20 cellular contexts compared by ENCODE assay signal in the genomic region with DNA sequence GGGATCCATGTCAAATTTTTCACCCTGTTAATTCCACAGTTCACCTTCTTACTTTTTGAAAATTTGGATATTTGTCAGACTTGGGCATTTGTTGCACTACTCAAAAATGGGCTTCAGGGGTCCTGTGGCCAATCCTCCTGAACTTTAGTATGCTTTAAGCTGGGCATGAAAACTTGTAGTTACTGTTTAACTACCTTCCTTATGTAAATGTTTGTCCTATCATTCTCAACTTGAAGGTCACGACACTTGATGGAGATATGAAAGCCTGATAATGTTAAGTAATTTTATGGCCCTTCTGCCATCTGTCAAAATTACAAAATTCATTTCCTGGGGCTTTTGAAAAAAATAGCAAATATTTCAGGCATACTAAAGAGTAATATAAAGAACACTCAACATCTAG. TPM values are rescaled to one million over a fixed set of nuclear protein-coding genes. Genes with fewer than 3 reads are reported as not detected.
A peak's percentile ranks its signal among the peaks of the same experiment; 100 is the strongest.
DNase-seq lines count a peak whose midpoint lies in the region; ATAC-seq, FAIRE-seq and TF ChIP-seq lines count a peak whose summit lies in the region.
"Had no signal": no experiment of that assay in that cellular context is flagged by ENCODE, and none has a peak within 500 bp of the region (broad histone marks: within the 10 kb centered on the region; RNA-seq: fewer than 3 reads in every experiment).

No MANE protein-coding gene starts in this region.

- peaks cover 19% of the 10 kb centered on the region for H3K27me3 Mint-ChIP-seq in stimulated activated naive CD8-positive, alpha-beta T cell treated with anti-CD3 and anti-CD28 coated beads, Interleukin-15, amount 100 ng/mL, for 72 hours

- DNase-seq in A549 (ENCODE audit: low read depth in 1 of 2, low spot score in 1 of 2) (no peak), DMS53 treated with DMSO at 0.1 percent for 48 hours (lab: John Stamatoyannopoulos, UW; ENCODE audit: unreplicated experiment) (peak; percentile 34), anterior cingulate cortex (lab: John Stamatoyannopoulos, UW) (no peak)
- no peak for DNase-seq in stimulated activated naive CD8-positive, alpha-beta T cell treated with anti-CD3 and anti-CD28 coated beads, Interleukin-15, amount 100 ng/mL, for 72 hours
- DNase-seq: C1 segment of cervical spinal cord; Calu3; CD4-positive, alpha-beta memory T cell; COR-L47; DMS79; EL; GDM1; HFFc6 had no signal

- ATAC-seq in A549 (no peak), HG02759 (IDR thresholded peaks at IDR 0.05; ENCODE audit: unreplicated experiment) (no peak)
- no peak for ATAC-seq in stimulated activated naive CD8-positive, alpha-beta T cell treated with anti-CD3 and anti-CD28 coated beads, Interleukin-15, amount 100 ng/mL, for 72 hours
- ATAC-seq: GM12878, GM23338 had no signal

- H3K27ac Mint-ChIP-seq in stimulated activated naive CD8-positive, alpha-beta T cell treated with anti-CD3 and anti-CD28 coated beads, Interleukin-15, amount 100 ng/mL, for 72 hours, result no peak overlapping the region
- H3K27ac Mint-ChIP-seq: CD4-positive, alpha-beta memory T cell; GM23338; HFFc6 had no signal

- peaks cover 26% of the 10 kb centered on the region for H3K4me1 Mint-ChIP-seq in stimulated activated naive CD8-positive, alpha-beta T cell treated with anti-CD3 and anti-CD28 coated beads, Interleukin-15, amount 100 ng/mL, for 72 hours

- FAIRE-seq in A549 (lab: Jason Lieb, UNC), result no peak
- FAIRE-seq: A204.1, GM12878, GM19239 had no signal

- H3K4me1 ChIP-seq in A549, result peaks cover 8% of the 10 kb centered on the region; the same call in 2 of the 3 replicates
- H3K4me1 ChIP-seq: HAP-1 had no signal

- TF ChIP-seq EP300 in A549 (IDR thresholded peaks at IDR 0.05), result no peak

- H3K9me3 ChIP-seq in A549, result no peaks in the 10 kb centered on the region
- H3K9me3 ChIP-seq: HAP-1 had no signal

- WGBS in A549 (ENCODE audit: missing lambda C conversion rate), result 5% methylated on average over 1 of the region's 1 CpG

- H3K4me3 Mint-ChIP-seq in stimulated activated naive CD8-positive, alpha-beta T cell treated with anti-CD3 and anti-CD28 coated beads, Interleukin-15, amount 100 ng/mL, for 72 hours, result no peak overlapping the region
- H3K4me3 Mint-ChIP-seq: CD4-positive, alpha-beta memory T cell; GM23338; HFFc6 had no signal

- H3K9me3 Mint-ChIP-seq in stimulated activated naive CD8-positive, alpha-beta T cell treated with anti-CD3 and anti-CD28 coated beads, Interleukin-15, amount 100 ng/mL, for 72 hours, result peaks cover 5 to 7% of the 10 kb centered on the region in 2 donors
- H3K9me3 Mint-ChIP-seq: GM23338, HFFc6 had no signal

- no peak for TF ChIP-seq RAD21 in A549 (conservative IDR thresholded peaks at IDR 0.05 in 1 of 2, IDR thresholded peaks at IDR 0.05 in 1 of 2)

- H3K4me2 ChIP-seq in A549, result peak overlapping the region; percentile 42; the same call in 2 of the 3 replicates
- H3K4me2 ChIP-seq: GM23338 had no signal

- TF ChIP-seq POLR2A in A549 (IDR thresholded peaks at IDR 0.05; ENCODE audit: low read length), result no peak

- CTCF ChIA-PET in A549 (lab: Yijun Ruan, JAX), result no interaction called here

- TF ChIP-seq CTCF in A549 (IDR thresholded peaks at IDR 0.05) (no peak), VCaP (conservative IDR thresholded peaks at IDR 0.05) (no peak)

- H3K27ac ChIP-seq in A549, result no peak overlapping the region
- peak overlapping the region; percentile 55 for H3K27ac ChIP-seq in VCaP

- POLR2A ChIA-PET in A549 (lab: Yijun Ruan, JAX), result no interaction called here

- no peak overlapping the region for H3K4me3 ChIP-seq in A549
- H3K4me3 ChIP-seq: GM12878, GM23338, HAP-1 had no signal

TF ChIP-seq in A549, 52 proteins besides CTCF, POLR2A, EP300 and RAD21:
- TF ChIP-seq PHF8 (IDR thresholded peaks at IDR 0.05; ENCODE audit: borderline replicate concordance, low read depth), result no peak
- no peak for TF ChIP-seq FOSL2 (IDR thresholded peaks at IDR 0.05)
- TF ChIP-seq FOSL2 (CRISPR knock-in tag; IDR thresholded peaks at IDR 0.05), result no peak
- TF ChIP-seq GATA3 (IDR thresholded peaks at IDR 0.05; ENCODE audit: borderline replicate concordance), result no peak
- TF ChIP-seq RARB (CRISPR knock-in tag; IDR thresholded peaks at IDR 0.05), result no peak
- TF ChIP-seq HOXB13 (CRISPR knock-in tag; IDR thresholded peaks at IDR 0.05; ENCODE audit: low read depth), result no peak
- TF ChIP-seq, protein P1, sequence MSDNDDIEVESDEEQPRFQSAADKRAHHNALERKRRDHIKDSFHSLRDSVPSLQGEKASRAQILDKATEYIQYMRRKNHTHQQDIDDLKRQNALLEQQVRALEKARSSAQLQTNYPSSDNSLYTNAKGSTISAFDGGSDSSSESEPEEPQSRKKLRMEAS (IDR thresholded peaks at IDR 0.05), result no peak
TF ChIP-seq in A549: peak in this region for 0.

RNA-seq across cellular contexts. Expression of a gene that starts 4.2 kb away (rescaled TPM):
- 0.74 and 0.94 TPM in 2 replicates for polyA plus RNA-seq in A549 (2011; rRNA removed)
- polyA plus RNA-seq in A549 (2012; cell fraction: cytosol; rRNA removed), result 0.12 and 0.18 TPM in 2 replicates
- polyA plus RNA-seq in A549 (2012; cell fraction: nucleus; rRNA removed), result 0.10 and 0.12 TPM in 2 replicates
- polyA plus RNA-seq in A549 (2017; fragmentation: RNase III; extraction: RNeasy Plus Mini Kit Qiagen cat#74134 plus additional on column Dnase treatment), result 0.18 to 0.29 TPM (median 0.27 TPM) in 3 replicates
- 0.62 and 0.63 TPM in 2 replicates for polyA minus RNA-seq in A549 (2011; rRNA and poly(A)+ RNA removed)

RNA-seq across cellular contexts. Expression of a gene that starts 35.6 kb away (rescaled TPM):
- polyA plus RNA-seq in A549 (2011; rRNA removed) (not detected in 2 replicates), A549 (2017; fragmentation: RNase III; extraction: RNeasy Plus Mini Kit Qiagen cat#74134 plus additional on column Dnase treatment) (not detected in 3 replicates)
- not detected in 2 replicates for polyA plus RNA-seq in A549 (2012; cell fraction: cytosol; rRNA removed)
- not detected in 2 replicates for polyA plus RNA-seq in A549 (2012; cell fraction: nucleus; rRNA removed)
- polyA minus RNA-seq in A549 (2011; rRNA and poly(A)+ RNA removed), result not detected in 2 replicates
- polyA plus RNA-seq: BJ; CD4-positive, alpha-beta memory T cell; GM12878; GM23338 had no signal
